Comparison of ENCODE assay signal across 16 cellular contexts in genomic region chr4:80115368-80116181, GRCh38.
"Had no signal": no experiment of that assay in that cellular context is flagged by ENCODE, and none has a peak within 500 bp of the region (broad histone marks: within the 10 kb centered on the region; RNA-seq: fewer than 3 reads in every experiment).

No MANE protein-coding gene starts in this region.

- H3K27ac ChIP-seq: breast epithelium, foreskin keratinocyte, psoas muscle, suprapubic skin, upper lobe of right lung had no signal

- DNase-seq: activated CD4-positive, alpha-beta T cell treated with anti-CD3 and anti-CD28 coated beads, Interleukin-2, amount 10 ng/mL, durations not matched to agents 24 days and 14 days; activated effector memory CD4-positive, alpha-beta T cell treated with anti-CD3 and anti-CD28 coated beads, Interleukin-2, amount 50 U/mL, for 16 hours; amniotic stem cell; foreskin keratinocyte; left colon; psoas muscle; stimulated activated CD4-positive, alpha-beta T cell treated with anti-CD3 and anti-CD28 coated beads, Interleukin-2, amount 100 ng/mL, for 24 hours; stimulated activated naive CD8-positive, alpha-beta T cell treated with anti-CD3 and anti-CD28 coated beads, Interleukin-15, Interleukin-2, amounts not matched to agents 100 U/mL and 50 U/mL, for 24 hours; upper lobe of right lung had no signal

- H3K36me3 ChIP-seq: breast epithelium, suprapubic skin, upper lobe of right lung had no signal

- H3K4me3 ChIP-seq: breast epithelium, psoas muscle, suprapubic skin, upper lobe of right lung had no signal

- ATAC-seq: esophagus mucosa; foreskin keratinocyte; left colon; psoas muscle; sciatic nerve; stimulated activated naive CD8-positive, alpha-beta T cell treated with anti-CD3 and anti-CD28 coated beads, Interleukin-15, Interleukin-2, amounts not matched to agents 100 U/mL and 50 U/mL, for 24 hours; upper lobe of right lung had no signal

- H3K4me1 ChIP-seq: breast epithelium, psoas muscle, suprapubic skin, upper lobe of right lung had no signal

- H3K9me3 ChIP-seq: psoas muscle, upper lobe of right lung had no signal

- H3K27me3 ChIP-seq: breast epithelium, foreskin keratinocyte, suprapubic skin, upper lobe of right lung had no signal

- H3K4me1 Mint-ChIP-seq: nephron had no signal

- H3K4me3 Mint-ChIP-seq: activated CD4-positive, alpha-beta T cell treated with anti-CD3 and anti-CD28 coated beads, Interleukin-2, amount 10 ng/mL, durations not matched to agents 24 days and 14 days; nephron; T-helper 1 cell treated with Interleukin-12 subunit alpha and Interleukin-12 subunit beta and Interleukin-4 antibody, amounts not matched to agents 30 μg/mL and 1 μg/mL, for 36 hours had no signal

- H3K27ac Mint-ChIP-seq: activated CD4-positive, alpha-beta T cell treated with anti-CD3 and anti-CD28 coated beads, Interleukin-2, amount 10 ng/mL, durations not matched to agents 24 days and 14 days; activated naive CD4-positive, alpha-beta T cell treated with anti-CD3 and anti-CD28 coated beads, Interleukin-2, amount 50 U/mL, for 72 hours; nephron; T-helper 1 cell treated with Interleukin-12 subunit alpha and Interleukin-12 subunit beta and Interleukin-4 antibody, amounts not matched to agents 30 μg/mL and 1 μg/mL, for 36 hours had no signal
